ENCODE assay signal across 9 cellular contexts in the genomic region with DNA sequence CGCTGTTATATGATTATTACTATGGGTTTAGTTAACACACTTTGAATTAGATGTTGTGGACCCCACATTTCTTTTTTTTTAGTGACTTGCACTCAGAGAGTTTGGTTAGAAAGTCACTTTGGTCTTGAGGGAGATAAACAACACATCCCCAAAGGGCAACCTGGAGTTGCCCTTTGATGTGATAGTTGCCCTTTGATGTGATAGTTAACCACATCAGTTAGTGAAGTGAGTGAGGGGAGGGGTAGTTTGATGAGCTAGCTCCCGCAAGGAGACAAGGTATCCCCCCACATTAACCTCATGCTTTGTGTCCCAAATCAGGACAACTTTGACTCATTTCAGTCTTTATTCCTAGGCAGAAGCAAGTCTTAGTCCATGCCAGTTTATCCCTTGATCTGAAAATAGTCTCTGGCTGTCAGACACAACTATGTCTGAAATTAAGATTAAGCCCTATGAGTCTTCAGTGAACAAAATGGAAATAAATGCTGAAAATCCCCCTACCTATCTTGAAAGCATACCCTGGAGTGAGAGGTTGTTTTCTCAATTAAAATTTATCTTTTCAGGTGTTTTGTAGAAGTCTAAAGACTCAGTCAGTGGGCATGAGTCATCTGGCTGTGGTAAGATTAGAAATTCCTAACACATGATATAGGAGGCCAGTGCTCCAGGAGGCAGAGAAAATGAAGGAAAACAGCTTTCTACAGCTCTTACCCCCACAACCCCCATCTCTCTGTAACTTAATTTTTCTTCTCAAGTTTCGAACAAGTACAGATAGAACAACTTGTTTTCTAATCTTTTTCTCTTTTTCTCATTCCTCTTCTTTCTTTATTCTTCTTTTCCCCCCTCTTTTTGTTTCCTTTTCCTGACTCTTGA.
DNase-seq lines count a peak whose midpoint lies in the region; FAIRE-seq and TF ChIP-seq lines count a peak whose summit lies in the region.
"Had no signal": no experiment of that assay in that cellular context is flagged by ENCODE, and none has a peak within 500 bp of the region (broad histone marks: within the 10 kb centered on the region; RNA-seq: fewer than 3 reads in every experiment).

No MANE protein-coding gene starts in this region.

- H3K9me3 ChIP-seq in smooth muscle cell (replicated peaks; ENCODE audit: low read depth): peaks cover 8% of the 10 kb centered on the region

- 26% methylated on average over 3 of the region's 3 CpGs for WGBS in smooth muscle cell (ENCODE audit: low lambda C conversion rate)

- H3K9me3 Mint-ChIP-seq in HFFc6: no peaks in the 10 kb centered on the region; the same call in 1 of the 2 replicates

- H3K4me3 ChIP-seq in fibroblast of pulmonary artery (replicated peaks; ENCODE audit: low read depth, low read length) (no peak overlapping the region), smooth muscle cell (peak overlapping the region; percentile 37)

- peak; percentile 76 for DNase-seq in HFFc6
- peak; percentile 87 for DNase-seq in RWPE1 (ENCODE audit: low spot score)
- DNase-seq in fibroblast of pulmonary artery (ENCODE audit: low read depth): peak; percentile 83
- DNase-seq in smooth muscle cell (lab: John Stamatoyannopoulos, UW; ENCODE audit: unreplicated experiment): no peak
- DNase-seq in head of caudate nucleus: no peak
- DNase-seq in activated CD4-positive, alpha-beta T cell treated with anti-CD3 and anti-CD28 coated beads, Interleukin-2, amount 50 U/mL, for 4 hours: no peak
- no peak for DNase-seq in GM12892 (ENCODE audit: insufficient read length)
- DNase-seq: naive thymus-derived CD8-positive, alpha-beta T cell; NCI-H187 had no signal

- TF ChIP-seq POLR2A in GM12892 (IDR thresholded peaks at IDR 0.05; ENCODE audit: low read depth, low read length): no peak

- peak overlapping the region; percentile 60 for H2AFZ ChIP-seq in smooth muscle cell (ENCODE audit: low read depth)

- FAIRE-seq in GM12892 (lab: Jason Lieb, UNC): no peak

- H4K20me1 ChIP-seq in smooth muscle cell (ENCODE audit: low read depth): no peaks in the 10 kb centered on the region

- H3K27ac Mint-ChIP-seq in HFFc6: peak overlapping the region; percentile 62

- peak overlapping the region; percentile 93 for H3K9ac ChIP-seq in smooth muscle cell (ENCODE audit: low read depth)

- peak overlapping the region; percentile 90 for H3K4me2 ChIP-seq in smooth muscle cell

- H3K36me3 ChIP-seq in smooth muscle cell (ENCODE audit: low read depth): no peaks in the 10 kb centered on the region

- H3K27ac ChIP-seq in RWPE1: no peak overlapping the region
- peak overlapping the region; percentile 100 for H3K27ac ChIP-seq in smooth muscle cell (ENCODE audit: low read depth)

- H3F3A ChIP-seq in smooth muscle cell (ENCODE audit: low read depth): peaks cover 20% of the 10 kb centered on the region

- CTCF ChIA-PET in RWPE1 (lab: Yijun Ruan, JAX): interaction anchor here (0.6 to 2.2 kb wide), 6 partner anchors 63 to 230 kb away, joined by 3 to 11 read pairs (median 4); a partner anchor contains a TSS

- POLR2A ChIA-PET in RWPE1 (lab: Yijun Ruan, JAX; ENCODE audit: low non-redundant PET): interaction anchor here (0.6 to 1.1 kb wide), 2 partner anchors 26 to 101 kb away, joined by 3 to 4 read pairs; no protein-coding TSS in a partner anchor

- TF ChIP-seq CTCF in HFFc6 (IDR thresholded peaks at IDR 0.05) (no peak), RWPE1 (conservative IDR thresholded peaks at IDR 0.05; ENCODE audit: low read depth) (no peak), fibroblast of pulmonary artery (IDR thresholded peaks at IDR 0.05; ENCODE audit: low read length, missing control alignments) (no peak), smooth muscle cell (IDR thresholded peaks at IDR 0.05; ENCODE audit: borderline replicate concordance, insufficient read depth, poor library complexity, severe bottlenecking) (no peak)

- peaks cover 39% of the 10 kb centered on the region for H3K4me1 Mint-ChIP-seq in HFFc6 (ENCODE audit: low read depth)

- H3K79me2 ChIP-seq in smooth muscle cell (ENCODE audit: low read depth): peaks cover 16% of the 10 kb centered on the region

- intact Hi-C loops in head of caudate nucleus (cut with DNase I): no loop called here

- no peaks in the 10 kb centered on the region for H3K27me3 ChIP-seq in smooth muscle cell (ENCODE audit: low read depth)

- no peaks in the 10 kb centered on the region for H3K36me3 Mint-ChIP-seq in HFFc6 (ENCODE audit: low read depth)
- H3K36me3 Mint-ChIP-seq: naive thymus-derived CD8-positive, alpha-beta T cell had no signal

- peaks cover 2% of the 10 kb centered on the region; the same call in 1 of the 2 replicates for H3K27me3 Mint-ChIP-seq in HFFc6 (ENCODE audit: insufficient read depth)

- H3K4me1 ChIP-seq in smooth muscle cell (ENCODE audit: low read depth): peaks cover 21% of the 10 kb centered on the region

- H3K4me3 Mint-ChIP-seq in HFFc6: peak overlapping the region; percentile 64

Comparison
In these comparisons a context has a peak if more than half of its experiments do, and no peak if none do; other contexts are left out.
1. DNase-seq: peak in HFFc6 (single experiment), RWPE1 (single experiment) and fibroblast of pulmonary artery (single experiment); none in smooth muscle cell (single experiment), head of caudate nucleus (0 of 42), activated CD4-positive, alpha-beta T cell treated with anti-CD3 and anti-CD28 coated beads, Interleukin-2, amount 50 U/mL, for 4 hours (0 of 2) and GM12892 (single experiment).